In the genomic region with DNA sequence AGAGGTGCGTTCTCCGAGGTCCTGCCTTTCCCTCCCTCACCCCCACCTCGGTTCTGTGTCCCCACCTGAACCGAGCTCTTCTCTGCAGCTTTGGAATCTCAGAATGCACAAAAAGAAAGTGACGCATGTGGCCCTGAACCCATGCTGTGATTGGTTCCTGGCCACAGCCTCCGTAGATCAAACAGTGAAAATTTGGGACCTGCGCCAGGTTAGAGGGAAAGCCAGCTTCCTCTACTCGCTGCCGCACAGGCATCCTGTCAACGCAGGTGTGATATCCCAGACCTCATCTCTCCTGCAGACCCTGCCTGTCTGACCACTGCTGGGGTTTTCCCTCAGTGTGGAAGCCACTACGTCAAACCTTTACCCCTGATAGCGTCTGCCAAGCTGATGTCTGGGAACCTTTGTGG, we compare ENCODE assay signal across 9 cellular contexts. TPM values are rescaled to one million over a fixed set of nuclear protein-coding genes. Genes with fewer than 3 reads are reported as not detected.
DNase-seq lines count a peak whose midpoint lies in the region; ATAC-seq and TF ChIP-seq lines count a peak whose summit lies in the region.
"Had no signal": no experiment of that assay in that cellular context is flagged by ENCODE, and none has a peak within 500 bp of the region (broad histone marks: within the 10 kb centered on the region; RNA-seq: fewer than 3 reads in every experiment).

No MANE protein-coding gene starts in this region.

- H3K9me3 Mint-ChIP-seq in CD4-positive, alpha-beta T cell, result no peaks in the 10 kb centered on the region

- peaks cover 46% of the 10 kb centered on the region for H3K36me3 Mint-ChIP-seq in CD4-positive, alpha-beta T cell (ENCODE audit: low read depth)

- CTCF ChIA-PET in CD4-positive, alpha-beta T cell (lab: Charles Lee), result interaction anchor here (0.6 to 2.9 kb wide), 7 partner anchors 14 to 62 kb away, joined by 3 to 14 read pairs (median 7); partner anchors contain the start of genes ACP2, ARFGAP2, DDB2 and MADD

- H3K27me3 ChIP-seq in CD4-positive, alpha-beta T cell (ENCODE audit: control insufficient read depth, insufficient read depth, low read length), result no peaks in the 10 kb centered on the region
- H3K27me3 ChIP-seq in mucosa of rectum (ENCODE audit: control insufficient read depth in 2 of 2, insufficient read depth in 2 of 2, low read length in 2 of 2), result no peaks in the 10 kb centered on the region

- peaks cover 14 to 15% of the 10 kb centered on the region in 2 donors for H3K36me3 ChIP-seq in mucosa of rectum (ENCODE audit: control insufficient read depth in 2 of 2, insufficient read depth in 2 of 2, low read length in 2 of 2)

- H3K4me3 Mint-ChIP-seq in CD4-positive, alpha-beta T cell, result peak overlapping the region; percentile 80

- peaks cover 29% of the 10 kb centered on the region for H3K4me1 Mint-ChIP-seq in CD4-positive, alpha-beta T cell (ENCODE audit: low read depth)

- H3K4me3 ChIP-seq in astrocyte of the cerebellum (ENCODE audit: low read depth, low read length) (no peak overlapping the region), mucosa of rectum (ENCODE audit: low read length in 2 of 2) (peak overlapping the region; percentile 47 to 60)

- no peak for TF ChIP-seq CTCF in CD4-positive, alpha-beta T cell (IDR thresholded peaks at IDR 0.05)
- no peak for TF ChIP-seq CTCF in astrocyte of the cerebellum (IDR thresholded peaks at IDR 0.05; ENCODE audit: low read depth, low read length, missing control alignments)

- H3K27ac ChIP-seq in CD4-positive, alpha-beta T cell (ENCODE audit: low read depth, low read length), result peak overlapping the region; percentile 74
- no peak overlapping the region for H3K27ac ChIP-seq in mucosa of rectum (ENCODE audit: low read depth in 2 of 2, low read length in 2 of 2)
- H3K27ac ChIP-seq: KMS-11 had no signal

- H3K27ac Mint-ChIP-seq in CD4-positive, alpha-beta T cell, result peak overlapping the region; percentile 94

- H3K27me3 Mint-ChIP-seq in CD4-positive, alpha-beta T cell, result no peaks in the 10 kb centered on the region

- ATAC-seq in CD4-positive, alpha-beta T cell (ENCODE audit: poor library complexity), result peak; percentile 91
- ATAC-seq in HG02852 (IDR thresholded peaks at IDR 0.05; ENCODE audit: unreplicated experiment), result no peak

- H3K9me3 ChIP-seq in CD4-positive, alpha-beta T cell (ENCODE audit: control insufficient read depth, low read length), result no peaks in the 10 kb centered on the region
- H3K9me3 ChIP-seq in mucosa of rectum (ENCODE audit: control insufficient read depth in 2 of 2, low read length in 2 of 2), result no peaks in the 10 kb centered on the region

- H3K4me1 ChIP-seq in mucosa of rectum (ENCODE audit: control insufficient read depth in 2 of 2, insufficient read depth in 2 of 2, low read length in 2 of 2), result peaks cover 0 to 4% of the 10 kb centered on the region in 2 donors

- POLR2A ChIA-PET in CD4-positive, alpha-beta T cell (lab: Charles Lee), result interaction anchor here (0.5 to 6.0 kb wide), 9 partner anchors 14 to 273 kb away, joined by 3 to 51 read pairs (median 4); partner anchors contain the start of genes ACP2, ARFGAP2, DDB2 and MADD

- intact Hi-C loops in CD4-positive, alpha-beta T cell (cut with DNase I, micrococcal nuclease), result loop anchor here (1.0 to 5.0 kb wide), 4 partner anchors 18 to 38 kb away; partner anchors contain the start of gene MADD (in 1 of the 2)

- no peak overlapping the region for H3K9ac ChIP-seq in mucosa of rectum (ENCODE audit: low read depth in 1 of 2, low read length in 2 of 2)
- H3K9ac ChIP-seq: KMS-11 had no signal

- peak; percentile 25 to 90 (median 54) for DNase-seq in CD4-positive, alpha-beta T cell
- peak; percentile 78 for DNase-seq in SHP77 treated with DMSO at 0.1 percent for 48 hours (lab: John Stamatoyannopoulos, UW)
- DNase-seq in astrocyte of the cerebellum (ENCODE audit: low read depth), result peak; percentile 59
- DNase-seq in globus pallidus (ENCODE audit: low spot score), result no peak
- DNase-seq in GM03348 (ENCODE audit: low spot score), result no peak
- DNase-seq in KG1 (lab: John Stamatoyannopoulos, UW), result no peak

- in situ Hi-C loops in astrocyte of the cerebellum (cut with HindIII; ENCODE audit: low sequenced_read_pairs), result loop anchor here (5.0 kb wide), 2 partner anchors 48 to 52 kb away; no protein-coding TSS in a partner anchor

RNA-seq across cellular contexts. Expression of gene ACP2, which starts 13.9 kb away (rescaled TPM):
- 10 to 100 TPM; 16.8 to 17.2 TPM for total RNA-seq in CD4-positive, alpha-beta T cell

RNA-seq across cellular contexts. Expression of gene DDB2, which starts 19.9 kb away (rescaled TPM):
- total RNA-seq in CD4-positive, alpha-beta T cell, result 10 to 100 TPM; 57.3 to 57.6 TPM

RNA-seq across cellular contexts. Expression of gene NR1H3, which starts 23.1 kb away (rescaled TPM):
- 1 to 10 TPM; 1.8 to 2.3 TPM for total RNA-seq in CD4-positive, alpha-beta T cell

RNA-seq across cellular contexts. Expression of gene MADD, which starts 35.3 kb away (rescaled TPM):
- total RNA-seq in CD4-positive, alpha-beta T cell, result 100 to 1,000 TPM; 161 to 178 TPM

RNA-seq across cellular contexts. Expression of gene PACSIN3, which starts 48.4 kb away (rescaled TPM):
- under 1 TPM in 1 of 2 experiments, not detected in 1; 0.27 TPM for total RNA-seq in CD4-positive, alpha-beta T cell

Comparison
In these comparisons a context has a peak if more than half of its experiments do, and no peak if none do; other contexts are left out.
1. DNase-seq: peak in CD4-positive, alpha-beta T cell (10 of 10), SHP77 treated with DMSO at 0.1 percent for 48 hours (single experiment) and astrocyte of the cerebellum (single experiment); none in globus pallidus (single experiment), GM03348 (single experiment) and KG1 (single experiment).